1 cellular context compared by ENCODE assay signal in the genomic region with DNA sequence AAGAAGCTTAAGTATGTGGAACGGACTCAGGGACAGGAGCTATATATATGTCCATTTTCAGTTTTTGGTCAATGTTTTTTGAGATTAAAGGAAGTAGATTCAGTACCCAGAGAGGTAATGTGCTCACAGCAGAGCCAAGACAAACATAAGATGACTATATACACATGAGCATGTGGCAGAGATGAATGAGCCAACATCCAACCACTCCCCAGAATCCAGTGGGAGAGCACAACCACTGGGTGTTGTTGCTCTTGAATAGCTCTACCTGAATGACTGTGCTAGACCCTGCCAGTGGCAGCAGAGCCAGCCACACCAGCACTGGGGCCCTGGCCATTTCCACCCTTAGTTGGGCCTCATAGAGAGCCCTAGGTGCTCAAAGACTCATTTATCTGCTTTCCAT.
TF ChIP-seq lines count a peak whose summit lies in the region.

No MANE protein-coding gene starts in this region.

TF ChIP-seq in HepG2, 621 proteins besides CTCF, POLR2A, EP300 and RAD21 (continued from another document):
- TF ChIP-seq, protein P1, sequence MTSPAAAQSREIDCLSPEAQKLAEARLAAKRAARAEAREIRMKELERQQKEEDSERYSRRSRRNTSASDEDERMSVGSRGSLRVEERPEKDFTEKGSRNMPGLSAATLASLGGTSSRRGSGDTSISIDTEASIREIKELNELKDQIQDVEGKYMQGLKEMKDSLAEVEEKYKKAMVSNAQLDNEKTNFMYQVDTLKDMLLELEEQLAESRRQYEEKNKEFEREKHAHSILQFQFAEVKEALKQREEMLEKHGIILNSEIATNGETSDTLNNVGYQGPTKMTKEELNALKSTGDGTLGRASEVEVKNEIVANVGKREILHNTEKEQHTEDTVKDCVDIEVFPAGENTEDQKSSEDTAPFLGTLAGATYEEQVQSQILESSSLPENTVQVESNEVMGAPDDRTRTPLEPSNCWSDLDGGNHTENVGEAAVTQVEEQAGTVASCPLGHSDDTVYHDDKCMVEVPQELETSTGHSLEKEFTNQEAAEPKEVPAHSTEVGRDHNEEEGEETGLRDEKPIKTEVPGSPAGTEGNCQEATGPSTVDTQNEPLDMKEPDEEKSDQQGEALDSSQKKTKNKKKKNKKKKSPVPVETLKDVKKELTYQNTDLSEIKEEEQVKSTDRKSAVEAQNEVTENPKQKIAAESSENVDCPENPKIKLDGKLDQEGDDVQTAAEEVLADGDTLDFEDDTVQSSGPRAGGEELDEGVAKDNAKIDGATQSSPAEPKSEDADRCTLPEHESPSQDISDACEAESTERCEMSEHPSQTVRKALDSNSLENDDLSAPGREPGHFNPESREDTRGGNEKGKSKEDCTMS (CRISPR knock-in tag; conservative IDR thresholded peaks at IDR 0.05) = no peak
- TF ChIP-seq POLR2AphosphoS5 (IDR thresholded peaks at IDR 0.05; ENCODE audit: low read depth, low read length) = no peak
- no peak for TF ChIP-seq FOXM1 (CRISPR knock-in tag; IDR thresholded peaks at IDR 0.05)
- TF ChIP-seq KAT2B (IDR thresholded peaks at IDR 0.05; ENCODE audit: borderline replicate concordance, low read depth, low read length) = no peak
- no peak for TF ChIP-seq POGZ (CRISPR knock-in tag; IDR thresholded peaks at IDR 0.05)
- TF ChIP-seq EEA1 (CRISPR knock-in tag; IDR thresholded peaks at IDR 0.05; ENCODE audit: borderline replicate concordance) = no peak
- no peak for TF ChIP-seq RBAK (CRISPR knock-in tag; IDR thresholded peaks at IDR 0.05)
- no peak for TF ChIP-seq ZFP36L2 (CRISPR knock-in tag; IDR thresholded peaks at IDR 0.05)
- TF ChIP-seq, protein P2, sequence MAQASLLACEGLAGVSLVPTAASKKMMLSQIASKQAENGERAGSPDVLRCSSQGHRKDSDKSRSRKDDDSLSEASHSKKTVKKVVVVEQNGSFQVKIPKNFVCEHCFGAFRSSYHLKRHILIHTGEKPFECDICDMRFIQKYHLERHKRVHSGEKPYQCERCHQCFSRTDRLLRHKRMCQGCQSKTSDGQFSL (CRISPR knock-in tag; IDR thresholded peaks at IDR 0.05) = no peak
